In the genomic region with DNA sequence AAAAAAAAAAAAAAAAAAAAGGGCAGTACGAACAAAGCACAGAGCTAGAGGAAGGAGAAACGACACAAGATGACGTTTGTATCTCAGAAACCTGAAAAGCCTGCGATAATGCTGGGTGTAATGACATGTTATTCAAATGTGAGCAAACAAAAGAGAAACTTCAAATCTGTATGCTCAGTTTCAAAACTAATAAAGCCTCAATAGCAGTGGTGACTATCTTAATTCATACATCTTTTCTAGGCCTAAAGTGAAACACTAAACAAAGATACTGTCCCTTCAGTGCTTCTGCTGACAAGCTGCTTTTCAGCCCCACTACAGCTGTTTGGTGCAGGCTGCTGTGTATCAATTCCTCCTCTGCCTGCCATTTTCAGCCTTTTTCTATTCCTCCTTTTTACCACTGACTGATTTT, we compare ENCODE assay signal across 12 cellular contexts. TPM values are rescaled to one million over a fixed set of nuclear protein-coding genes. Genes with fewer than 3 reads are reported as not detected.
DNase-seq lines count a peak whose midpoint lies in the region; ATAC-seq lines count a peak whose summit lies in the region.
"Had no signal": no experiment of that assay in that cellular context is flagged by ENCODE, and none has a peak within 500 bp of the region (broad histone marks: within the 10 kb centered on the region; RNA-seq: fewer than 3 reads in every experiment).

No MANE protein-coding gene starts in this region.

- H3K4me3 ChIP-seq in CD4-positive, alpha-beta memory T cell (ENCODE audit: low read length in 2 of 2), result no peak overlapping the region
- H3K4me3 ChIP-seq: SJSA1, skin epidermis had no signal

- H3K4me1 Mint-ChIP-seq in CD4-positive, alpha-beta memory T cell, result peaks cover 0 to 15% (median 8%) of the 10 kb centered on the region in 4 donors
- H3K4me1 Mint-ChIP-seq in activated T-helper 17 cell treated with anti-CD3 and anti-CD28 coated beads, Interleukin-2, amount 50 U/mL, for 72 hours, result peaks cover 13% of the 10 kb centered on the region

- CTCF ChIA-PET in CD4-positive, alpha-beta memory T cell (lab: Charles Lee; ENCODE audit: partially characterized antibody), result no interaction called here

- intact Hi-C loops in CD4-positive, alpha-beta memory T cell (cut with micrococcal nuclease), result no loop called here
- intact Hi-C loops in head of caudate nucleus (cut with DNase I), result no loop called here

- H3K36me3 ChIP-seq in CD4-positive, alpha-beta memory T cell (ENCODE audit: insufficient read depth, low read length), result no peaks in the 10 kb centered on the region
- H3K36me3 ChIP-seq: BE2C, SJSA1 had no signal

- no peak for DNase-seq in CD4-positive, alpha-beta memory T cell
- DNase-seq in head of caudate nucleus (no peak), COR-L47 (lab: John Stamatoyannopoulos, UW) (no peak), EL (no peak)
- DNase-seq in effector CD4-positive, alpha-beta T cell, result no peak
- DNase-seq: BE2C, MV-4-11 had no signal

- H3K36me3 Mint-ChIP-seq in CD4-positive, alpha-beta memory T cell, result peaks cover 7 to 20% of the 10 kb centered on the region in 2 donors
- peaks cover 25% of the 10 kb centered on the region for H3K36me3 Mint-ChIP-seq in activated T-helper 17 cell treated with anti-CD3 and anti-CD28 coated beads, Interleukin-2, amount 50 U/mL, for 72 hours (ENCODE audit: low read depth)

- peak overlapping the region in 4 of 7 donors; percentile 11 to 61 (median 33) for H3K27ac Mint-ChIP-seq in CD4-positive, alpha-beta memory T cell
- H3K27ac Mint-ChIP-seq in activated T-helper 17 cell treated with anti-CD3 and anti-CD28 coated beads, Interleukin-2, amount 50 U/mL, for 72 hours, result peak overlapping the region; percentile 23

- no peak overlapping the region for H3K27ac ChIP-seq in CD4-positive, alpha-beta memory T cell (ENCODE audit: low read depth, low read length)
- H3K27ac ChIP-seq: SJSA1, skin epidermis had no signal

- no peaks in the 10 kb centered on the region for H3K9me3 Mint-ChIP-seq in CD4-positive, alpha-beta memory T cell
- H3K9me3 Mint-ChIP-seq in activated T-helper 17 cell treated with anti-CD3 and anti-CD28 coated beads, Interleukin-2, amount 50 U/mL, for 72 hours, result no peaks in the 10 kb centered on the region

- ATAC-seq in GM19328 (IDR thresholded peaks at IDR 0.05; ENCODE audit: unreplicated experiment) (peak; percentile 71), HG02970 (IDR thresholded peaks at IDR 0.05; ENCODE audit: low FRiP score, unreplicated experiment) (peak; percentile 65)
- peak; percentile 28 for ATAC-seq in activated T-helper 17 cell treated with anti-CD3 and anti-CD28 coated beads, Interleukin-2, amount 50 U/mL, for 72 hours (replicated peaks)

- H3K9me3 ChIP-seq in CD4-positive, alpha-beta memory T cell (ENCODE audit: control insufficient read depth in 1 of 2, low read length in 2 of 2), result no peaks in the 10 kb centered on the region
- H3K9me3 ChIP-seq: BE2C, SJSA1 had no signal

- no peaks in the 10 kb centered on the region for H3K4me1 ChIP-seq in CD4-positive, alpha-beta memory T cell (ENCODE audit: insufficient read depth, low read length)
- H3K4me1 ChIP-seq: BE2C, SJSA1 had no signal

- no peaks in the 10 kb centered on the region for H3K27me3 ChIP-seq in CD4-positive, alpha-beta memory T cell (ENCODE audit: insufficient read depth, low read length)
- H3K27me3 ChIP-seq: BE2C, SJSA1 had no signal

- no peaks in the 10 kb centered on the region for H3K27me3 Mint-ChIP-seq in CD4-positive, alpha-beta memory T cell
- H3K27me3 Mint-ChIP-seq in activated T-helper 17 cell treated with anti-CD3 and anti-CD28 coated beads, Interleukin-2, amount 50 U/mL, for 72 hours, result no peaks in the 10 kb centered on the region

- POLR2A ChIA-PET in CD4-positive, alpha-beta memory T cell (lab: Charles Lee; ENCODE audit: partially characterized antibody), result no interaction called here

- peak overlapping the region in 1 of 8 donors; percentile 8 for H3K4me3 Mint-ChIP-seq in CD4-positive, alpha-beta memory T cell
- H3K4me3 Mint-ChIP-seq in activated T-helper 17 cell treated with anti-CD3 and anti-CD28 coated beads, Interleukin-2, amount 50 U/mL, for 72 hours, result no peak overlapping the region

RNA-seq across cellular contexts. Expression of gene ITPR2, which starts 15.8 kb away (rescaled TPM):
- 10 to 100 TPM; 54.7 to 55.6 TPM for total RNA-seq in CD4-positive, alpha-beta memory T cell
- polyA plus RNA-seq in CD4-positive, alpha-beta memory T cell, result 10 to 100 TPM in 1 of 2 donors, 1 to 10 TPM in 1; 4.7 to 13.4 TPM
- 10 to 100 TPM; 37.1 to 48.2 TPM for total RNA-seq in activated T-helper 17 cell treated with anti-CD3 and anti-CD28 coated beads, Interleukin-2, amount 50 U/mL, for 72 hours
